ENCODE assay signal across 33 cellular contexts in genomic region chr2:156513219-156513618, GRCh38.
"Had no signal": no experiment of that assay in that cellular context is flagged by ENCODE, and none has a peak within 500 bp of the region (broad histone marks: within the 10 kb centered on the region; RNA-seq: fewer than 3 reads in every experiment).

No MANE protein-coding gene starts in this region.

- ATAC-seq: activated CD4-positive, CD25-positive, alpha-beta regulatory T cell treated with anti-CD3 and anti-CD28 coated beads, Interleukin-2, amount 50 U/mL, for 24 hours; activated CD8-positive, alpha-beta memory T cell treated with anti-CD3 and anti-CD28 coated beads, Interleukin-2, amount 10 ng/mL, durations not matched to agents 7 days and 5 days; activated CD8-positive, alpha-beta T cell treated with anti-CD3 and anti-CD28 coated beads, Interleukin-2, amount 10 ng/mL, durations not matched to agents 7 days and 5 days; activated naive CD8-positive, alpha-beta T cell treated with anti-CD3 and anti-CD28 coated beads, Interleukin-2, amount 50 U/mL, for 24 hours; body of pancreas; gastroesophageal sphincter; T-cell had no signal

- H3K9me3 Mint-ChIP-seq: activated B cell treated with CpG ODN at 0.5 μM for 24 hours; activated CD4-positive, alpha-beta memory T cell treated with anti-CD3 and anti-CD28 coated beads for 36 hours; activated naive CD4-positive, alpha-beta T cell treated with anti-CD3 and anti-CD28 coated beads for 36 hours; activated naive CD4-positive, alpha-beta T cell treated with anti-CD3 and anti-CD28 coated beads, Interleukin-2, amount 50 U/mL, for 24 hours; activated naive CD8-positive, alpha-beta T cell treated with anti-CD3 and anti-CD28 coated beads for 36 hours; activated naive CD8-positive, alpha-beta T cell treated with anti-CD3 and anti-CD28 coated beads, Interleukin-2, amount 50 U/mL, for 24 hours; activated T-helper 1 cell treated with anti-CD3 and anti-CD28 coated beads, Interleukin-12 subunit alpha, Interleukin-12 subunit beta, Interleukin-2, Interleukin-4 antibody, amounts not matched to agents 30 ng/mL and 10 ng/mL and 1 ng/mL, durations not matched to agents 14 hours and 24 hours and 36 hours; activated T-helper 2 cell treated with anti-CD3 and anti-CD28 coated beads, Interferon-gamma antibody, Interleukin-2, Interleukin-4, amounts not matched to agents 10 μg/mL and 5 μg/mL and 100 μg/mL, durations not matched to agents 14 hours and 24 hours and 36 hours; T-cell; T-helper 1 cell treated with Interleukin-12 subunit alpha and Interleukin-12 subunit beta and Interleukin-4 antibody, amounts not matched to agents 30 μg/mL and 1 μg/mL, for 36 hours; T-helper 2 cell treated with Interferon-gamma antibody and Interleukin-4, amounts not matched to agents 5 μg/mL and 100 μg/mL, for 36 hours had no signal

- DNase-seq: activated B cell treated with CpG ODN at 0.5 μM for 24 hours; activated CD4-positive, alpha-beta memory T cell treated with anti-CD3 and anti-CD28 coated beads for 36 hours; activated CD4-positive, alpha-beta T cell treated with anti-CD3 and anti-CD28 coated beads for 48 hours; activated CD4-positive, alpha-beta T cell treated with anti-CD3 and anti-CD28 coated beads, Interleukin-2, amount 50 U/mL, for 1 hour; activated CD8-positive, alpha-beta memory T cell treated with anti-CD3 and anti-CD28 coated beads, Interleukin-2, amount 10 ng/mL, durations not matched to agents 7 days and 5 days; activated CD8-positive, alpha-beta memory T cell treated with anti-CD3 and anti-CD28 coated beads, Interleukin-2, amount 50 U/mL, for 4 hours; activated CD8-positive, alpha-beta T cell treated with anti-CD3 and anti-CD28 coated beads, Interleukin-2, amount 10 ng/mL, durations not matched to agents 7 days and 5 days; activated effector memory CD4-positive, alpha-beta T cell treated with anti-CD3 and anti-CD28 coated beads, Interleukin-2, amount 50 U/mL, for 16 hours; activated naive CD4-positive, alpha-beta T cell treated with anti-CD3 and anti-CD28 coated beads for 36 hours; activated naive CD8-positive, alpha-beta T cell treated with anti-CD3 and anti-CD28 coated beads for 36 hours; activated naive CD8-positive, alpha-beta T cell treated with anti-CD3 and anti-CD28 coated beads, Interleukin-2, amount 50 U/mL, for 24 hours; activated T-cell treated with anti-CD3 and anti-CD28 coated beads, Interleukin-2, amount 50 U/mL, for 1 hour; activated T-cell treated with anti-CD3 and anti-CD28 coated beads, Interleukin-2, amount 50 U/mL, for 48 hours; adrenal gland; amygdala; aorta; body of pancreas; caudate nucleus; cortex of kidney; dermis blood vessel endothelial cell; effector CD4-positive, alpha-beta T cell; esophagus squamous epithelium; foreskin melanocyte; T-cell; T1000; WERI-Rb-1 had no signal

- H3K4me1 Mint-ChIP-seq: activated CD8-positive, alpha-beta memory T cell treated with anti-CD3 and anti-CD28 coated beads, Interleukin-2, amount 10 ng/mL, durations not matched to agents 7 days and 5 days; activated naive CD4-positive, alpha-beta T cell treated with anti-CD3 and anti-CD28 coated beads, Interleukin-2, amount 50 U/mL, for 24 hours; T-cell had no signal

- H3K27ac Mint-ChIP-seq: activated B cell treated with CpG ODN at 0.5 μM for 24 hours; activated CD4-positive, alpha-beta memory T cell treated with anti-CD3 and anti-CD28 coated beads for 36 hours; activated CD8-positive, alpha-beta memory T cell treated with anti-CD3 and anti-CD28 coated beads, Interleukin-2, amount 10 ng/mL, durations not matched to agents 7 days and 5 days; activated CD8-positive, alpha-beta T cell treated with anti-CD3 and anti-CD28 coated beads, Interleukin-2, amount 10 ng/mL, durations not matched to agents 7 days and 5 days; activated naive CD4-positive, alpha-beta T cell treated with anti-CD3 and anti-CD28 coated beads for 36 hours; activated naive CD4-positive, alpha-beta T cell treated with anti-CD3 and anti-CD28 coated beads, Interleukin-2, amount 50 U/mL, for 24 hours; activated naive CD8-positive, alpha-beta T cell treated with anti-CD3 and anti-CD28 coated beads for 36 hours; activated naive CD8-positive, alpha-beta T cell treated with anti-CD3 and anti-CD28 coated beads, Interleukin-2, amount 50 U/mL, for 24 hours; activated T-helper 1 cell treated with anti-CD3 and anti-CD28 coated beads, Interleukin-12 subunit alpha, Interleukin-12 subunit beta, Interleukin-2, Interleukin-4 antibody, amounts not matched to agents 30 ng/mL and 10 ng/mL and 1 ng/mL, durations not matched to agents 14 hours and 24 hours and 36 hours; activated T-helper 2 cell treated with anti-CD3 and anti-CD28 coated beads, Interferon-gamma antibody, Interleukin-2, Interleukin-4, amounts not matched to agents 10 μg/mL and 5 μg/mL and 100 μg/mL, durations not matched to agents 14 hours and 24 hours and 36 hours; T-cell; T-helper 1 cell treated with Interleukin-12 subunit alpha and Interleukin-12 subunit beta and Interleukin-4 antibody, amounts not matched to agents 30 μg/mL and 1 μg/mL, for 36 hours; T-helper 2 cell treated with Interferon-gamma antibody and Interleukin-4, amounts not matched to agents 5 μg/mL and 100 μg/mL, for 36 hours had no signal

- H3K4me3 Mint-ChIP-seq: activated B cell treated with CpG ODN at 0.5 μM for 24 hours; activated CD4-positive, alpha-beta memory T cell treated with anti-CD3 and anti-CD28 coated beads for 36 hours; activated CD8-positive, alpha-beta memory T cell treated with anti-CD3 and anti-CD28 coated beads, Interleukin-2, amount 10 ng/mL, durations not matched to agents 7 days and 5 days; activated CD8-positive, alpha-beta T cell treated with anti-CD3 and anti-CD28 coated beads, Interleukin-2, amount 10 ng/mL, durations not matched to agents 7 days and 5 days; activated naive CD4-positive, alpha-beta T cell treated with anti-CD3 and anti-CD28 coated beads for 36 hours; activated naive CD4-positive, alpha-beta T cell treated with anti-CD3 and anti-CD28 coated beads, Interleukin-2, amount 50 U/mL, for 24 hours; activated naive CD8-positive, alpha-beta T cell treated with anti-CD3 and anti-CD28 coated beads for 36 hours; activated naive CD8-positive, alpha-beta T cell treated with anti-CD3 and anti-CD28 coated beads, Interleukin-2, amount 50 U/mL, for 24 hours; activated T-helper 1 cell treated with anti-CD3 and anti-CD28 coated beads, Interleukin-12 subunit alpha, Interleukin-12 subunit beta, Interleukin-2, Interleukin-4 antibody, amounts not matched to agents 30 ng/mL and 10 ng/mL and 1 ng/mL, durations not matched to agents 14 hours and 24 hours and 36 hours; T-cell; T-helper 1 cell treated with Interleukin-12 subunit alpha and Interleukin-12 subunit beta and Interleukin-4 antibody, amounts not matched to agents 30 μg/mL and 1 μg/mL, for 36 hours; T-helper 2 cell treated with Interferon-gamma antibody and Interleukin-4, amounts not matched to agents 5 μg/mL and 100 μg/mL, for 36 hours had no signal

- H3K27me3 Mint-ChIP-seq: activated B cell treated with CpG ODN at 0.5 μM for 24 hours; activated CD4-positive, alpha-beta memory T cell treated with anti-CD3 and anti-CD28 coated beads for 36 hours; activated CD8-positive, alpha-beta memory T cell treated with anti-CD3 and anti-CD28 coated beads, Interleukin-2, amount 10 ng/mL, durations not matched to agents 7 days and 5 days; activated naive CD4-positive, alpha-beta T cell treated with anti-CD3 and anti-CD28 coated beads, Interleukin-2, amount 50 U/mL, for 24 hours; activated naive CD8-positive, alpha-beta T cell treated with anti-CD3 and anti-CD28 coated beads for 36 hours; activated naive CD8-positive, alpha-beta T cell treated with anti-CD3 and anti-CD28 coated beads, Interleukin-2, amount 50 U/mL, for 24 hours; T-cell had no signal
